ENCODE assay signal across 1 cellular context in genomic region chr5:96282020-96282419, GRCh38.
TF ChIP-seq lines count a peak whose summit lies in the region.

No MANE protein-coding gene starts in this region.

TF ChIP-seq in IMR-90, 13 proteins besides CTCF, POLR2A, EP300 and RAD21 (continued from another document):
- TF ChIP-seq ELK1 (IDR thresholded peaks at IDR 0.05; ENCODE audit: borderline replicate concordance, low read depth, low read length) (no peak), FOS (IDR thresholded peaks at IDR 0.05; ENCODE audit: low read depth, low read length) (no peak), BHLHE40 (IDR thresholded peaks at IDR 0.05; ENCODE audit: low read depth, low read length) (no peak)
